In the genomic region with DNA sequence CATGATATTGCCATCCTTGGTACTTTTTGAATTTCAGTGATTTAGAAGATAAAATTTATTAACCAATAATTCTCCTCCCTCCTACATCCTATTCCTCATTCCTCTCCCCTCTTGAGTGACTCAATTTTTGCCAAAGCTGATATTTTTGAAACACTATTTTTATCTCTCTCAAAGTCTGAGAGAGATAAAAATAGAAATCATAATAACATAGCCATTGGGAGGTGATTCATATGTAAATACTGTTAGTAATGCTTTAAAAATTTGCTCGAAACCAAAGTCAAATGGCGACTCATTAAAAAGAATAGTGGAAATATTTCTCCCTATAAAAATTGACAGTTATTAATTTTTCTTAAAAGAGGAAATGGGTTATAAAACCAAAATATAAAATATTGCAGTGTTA, we compare ENCODE assay signal across 14 cellular contexts.
DNase-seq lines count a peak whose midpoint lies in the region; ATAC-seq, FAIRE-seq and TF ChIP-seq lines count a peak whose summit lies in the region.
"Had no signal": no experiment of that assay in that cellular context is flagged by ENCODE, and none has a peak within 500 bp of the region (broad histone marks: within the 10 kb centered on the region; RNA-seq: fewer than 3 reads in every experiment).

No MANE protein-coding gene starts in this region.

- H3K9ac ChIP-seq in K562 (ENCODE audit: insufficient read depth in 1 of 2, low read depth in 2 of 2, low read length in 2 of 2) (no peak overlapping the region), iPS-20b (ENCODE audit: low read depth, low read length) (0 out of 2 replicates have a peak overlapping the region, but pooled peaks have one; percentile 15)

- ATAC-seq in K562 (no peak), HG02798 (IDR thresholded peaks at IDR 0.05; ENCODE audit: poor library complexity, unreplicated experiment) (no peak), natural killer cell (no peak)
- ATAC-seq in activated CD8-positive, alpha-beta T cell treated with anti-CD3 and anti-CD28 coated beads for 36 hours: no peak

- no peak for FAIRE-seq in K562 (lab: Jason Lieb, UNC)

- no peaks in the 10 kb centered on the region for H3K9me1 ChIP-seq in K562 (ENCODE audit: control insufficient read depth, insufficient read depth, low read length)

- H3K4me1 ChIP-seq in K562 (replicated peaks in 1 of 2; ENCODE audit: control insufficient read depth in 2 of 2, insufficient read depth in 2 of 2, low read length in 2 of 2) (no peaks in the 10 kb centered on the region), iPS-20b (ENCODE audit: insufficient read depth, low read length) (peaks cover 4% of the 10 kb centered on the region; the same call in 1 of the 2 replicates)

- no peak for TF ChIP-seq POLR2A in K562 (conservative IDR thresholded peaks at IDR 0.05)

- no peak overlapping the region for H3K4me3 ChIP-seq in K562
- H3K4me3 ChIP-seq in iPS-20b (ENCODE audit: low read length): no peak overlapping the region
- H3K4me3 ChIP-seq: sigmoid colon, transverse colon had no signal

- H3K9me3 Mint-ChIP-seq in HFFc6 (no peaks in the 10 kb centered on the region), natural killer cell (no peaks in the 10 kb centered on the region)
- no peaks in the 10 kb centered on the region for H3K9me3 Mint-ChIP-seq in activated CD8-positive, alpha-beta T cell treated with anti-CD3 and anti-CD28 coated beads for 36 hours
- H3K9me3 Mint-ChIP-seq: activated naive CD4-positive, alpha-beta T cell treated with anti-CD3 and anti-CD28 coated beads, Interleukin-2, amount 10 ng/mL, durations not matched to agents 7 days and 5 days had no signal

- intact Hi-C loops in K562 (cut with micrococcal nuclease): no loop called here
- intact Hi-C loops in natural killer cell (cut with micrococcal nuclease): no loop called here
- intact Hi-C loops in activated CD8-positive, alpha-beta T cell treated with anti-CD3 and anti-CD28 coated beads for 36 hours (cut with micrococcal nuclease): no loop called here

- H3K36me3 Mint-ChIP-seq in HFFc6 (ENCODE audit: low read depth): no peaks in the 10 kb centered on the region; the same call in 1 of the 2 replicates
- no peaks in the 10 kb centered on the region for H3K36me3 Mint-ChIP-seq in natural killer cell
- H3K36me3 Mint-ChIP-seq in activated CD8-positive, alpha-beta T cell treated with anti-CD3 and anti-CD28 coated beads for 36 hours (ENCODE audit: low read depth): no peaks in the 10 kb centered on the region
- H3K36me3 Mint-ChIP-seq: activated naive CD4-positive, alpha-beta T cell treated with anti-CD3 and anti-CD28 coated beads, Interleukin-2, amount 10 ng/mL, durations not matched to agents 7 days and 5 days had no signal

- TF ChIP-seq CTCF in HFFc6 (IDR thresholded peaks at IDR 0.05) (no peak), K562 (IDR thresholded peaks at IDR 0.05 in 2 of 3, conservative IDR thresholded peaks at IDR 0.05 in 1 of 3; ENCODE audit: insufficient read depth in 2 of 3, low read depth in 1 of 3, low read length in 3 of 3) (no peak), natural killer cell (IDR thresholded peaks at IDR 0.05) (no peak)
- TF ChIP-seq CTCF in activated CD8-positive, alpha-beta T cell treated with anti-CD3 and anti-CD28 coated beads for 36 hours (IDR thresholded peaks at IDR 0.05): no peak

- TF ChIP-seq RAD21 in K562 (CRISPR knock-in tag; conservative IDR thresholded peaks at IDR 0.05 in 1 of 2, IDR thresholded peaks at IDR 0.05 in 1 of 2): no peak

- no peak overlapping the region for H2AFZ ChIP-seq in K562 (ENCODE audit: low read depth, low read length)

- POLR2A ChIA-PET in K562 (lab: Yijun Ruan, JAX): interaction anchor here (0.6 kb wide), 1 partner anchor 12 kb away, joined by 3 read pairs; no protein-coding TSS in a partner anchor
- POLR2A ChIA-PET in activated CD8-positive, alpha-beta T cell treated with anti-CD3 and anti-CD28 coated beads for 36 hours (lab: Charles Lee): no interaction called here

- H3K27me3 Mint-ChIP-seq in HFFc6 (ENCODE audit: insufficient read depth) (no peaks in the 10 kb centered on the region; the same call in 1 of the 2 replicates), natural killer cell (ENCODE audit: low read depth in 2 of 2) (no peaks in the 10 kb centered on the region)
- H3K27me3 Mint-ChIP-seq in activated CD8-positive, alpha-beta T cell treated with anti-CD3 and anti-CD28 coated beads for 36 hours: no peaks in the 10 kb centered on the region
- H3K27me3 Mint-ChIP-seq: activated naive CD4-positive, alpha-beta T cell treated with anti-CD3 and anti-CD28 coated beads, Interleukin-2, amount 10 ng/mL, durations not matched to agents 7 days and 5 days had no signal

- 9% methylated on average over 2 of the region's 2 CpGs for WGBS in K562 (ENCODE audit: insufficient coverage, low coverage, missing lambda C conversion rate)

- in situ Hi-C loops in K562 (cut with MboI): loop anchor here (10.0 kb wide), 2 partner anchors 865 to 1865 kb away; no protein-coding TSS in a partner anchor

- H3K9me3 ChIP-seq in K562 (replicated peaks; ENCODE audit: control insufficient read depth, insufficient read depth, low read depth, low read length): no peaks in the 10 kb centered on the region
- H3K9me3 ChIP-seq in iPS-20b (ENCODE audit: insufficient read depth, low read depth, low read length): no peaks in the 10 kb centered on the region
- H3K9me3 ChIP-seq: sigmoid colon, transverse colon had no signal

- H3K27me3 ChIP-seq in K562 (ENCODE audit: control insufficient read depth in 2 of 2, insufficient read depth in 2 of 2, low read length in 2 of 2): no peaks in the 10 kb centered on the region
- no peaks in the 10 kb centered on the region for H3K27me3 ChIP-seq in iPS-20b (ENCODE audit: insufficient read depth, low read length)
- H3K27me3 ChIP-seq: sigmoid colon, transverse colon had no signal

- no peaks in the 10 kb centered on the region for H3K79me2 ChIP-seq in K562 (ENCODE audit: control insufficient read depth, insufficient read depth, low read length)

- H3K27ac ChIP-seq in K562 (ENCODE audit: extremely low read depth, low read depth, low read length): no peak overlapping the region
- no peak overlapping the region for H3K27ac ChIP-seq in iPS-20b (ENCODE audit: low read length)
- H3K27ac ChIP-seq: transverse colon had no signal

- H3K4me3 Mint-ChIP-seq in HFFc6 (peak overlapping the region; percentile 16; the same call in 1 of the 2 replicates), natural killer cell (no peak overlapping the region)
- H3K4me3 Mint-ChIP-seq in activated CD8-positive, alpha-beta T cell treated with anti-CD3 and anti-CD28 coated beads for 36 hours: no peak overlapping the region
- H3K4me3 Mint-ChIP-seq: activated naive CD4-positive, alpha-beta T cell treated with anti-CD3 and anti-CD28 coated beads, Interleukin-2, amount 10 ng/mL, durations not matched to agents 7 days and 5 days had no signal

- no peaks in the 10 kb centered on the region for H4K20me1 ChIP-seq in K562 (replicated peaks; ENCODE audit: control insufficient read depth, insufficient read depth, low read length)

- H3K36me3 ChIP-seq in K562 (ENCODE audit: control insufficient read depth, insufficient read depth, low read length): no peaks in the 10 kb centered on the region
- peaks cover 7% of the 10 kb centered on the region; the same call in 1 of the 2 replicates for H3K36me3 ChIP-seq in iPS-20b (ENCODE audit: insufficient read depth, low read depth, low read length)
- H3K36me3 ChIP-seq: sigmoid colon had no signal

- H3K27ac Mint-ChIP-seq in HFFc6 (peak overlapping the region; percentile 26), natural killer cell (no peak overlapping the region)
- H3K27ac Mint-ChIP-seq in activated CD8-positive, alpha-beta T cell treated with anti-CD3 and anti-CD28 coated beads for 36 hours: no peak overlapping the region
- H3K27ac Mint-ChIP-seq: activated naive CD4-positive, alpha-beta T cell treated with anti-CD3 and anti-CD28 coated beads, Interleukin-2, amount 10 ng/mL, durations not matched to agents 7 days and 5 days had no signal

- TF ChIP-seq EP300 in K562 (IDR thresholded peaks at IDR 0.05; ENCODE audit: low read length): no peak

- H3K4me2 ChIP-seq in K562 (ENCODE audit: insufficient read depth, low read length): no peak overlapping the region

- no TSS peak for BruUV-seq in K562 (replicated peaks; lab: Mats Ljungman, UMichigan)

- H3K4me1 Mint-ChIP-seq in HFFc6 (ENCODE audit: low read depth) (peaks cover 46% of the 10 kb centered on the region), natural killer cell (no peaks in the 10 kb centered on the region)
- no peaks in the 10 kb centered on the region for H3K4me1 Mint-ChIP-seq in activated CD8-positive, alpha-beta T cell treated with anti-CD3 and anti-CD28 coated beads for 36 hours (ENCODE audit: low read depth)
- H3K4me1 Mint-ChIP-seq: activated naive CD4-positive, alpha-beta T cell treated with anti-CD3 and anti-CD28 coated beads, Interleukin-2, amount 10 ng/mL, durations not matched to agents 7 days and 5 days had no signal

- CTCF ChIA-PET in K562 (lab: Yijun Ruan, JAX; ENCODE audit: low intra/inter-chr PET ratio): no interaction called here
- CTCF ChIA-PET in activated CD8-positive, alpha-beta T cell treated with anti-CD3 and anti-CD28 coated beads for 36 hours (lab: Charles Lee): interaction anchor here (0.6 kb wide), 1 partner anchor 232 kb away, joined by 3 read pairs; no protein-coding TSS in a partner anchor

- DNase-seq in A172 (ENCODE audit: low spot score): peak; percentile 52
- DNase-seq in HFFc6: peak; percentile 70
- no peak for DNase-seq in K562 (ENCODE audit: extremely low read depth in 1 of 4, low spot score in 3 of 4)
- DNase-seq in C1 segment of cervical spinal cord (lab: John Stamatoyannopoulos, UW): no peak
- no peak for DNase-seq in natural killer cell
- no peak for DNase-seq in activated CD8-positive, alpha-beta T cell treated with anti-CD3 and anti-CD28 coated beads for 36 hours
- DNase-seq: activated naive CD4-positive, alpha-beta T cell treated with anti-CD3 and anti-CD28 coated beads, Interleukin-2, amount 10 ng/mL, durations not matched to agents 7 days and 5 days; effector CD8-positive, alpha-beta T cell; RPMI8226; sigmoid colon; T1000; transverse colon had no signal

TF ChIP-seq in K562, 482 proteins besides CTCF, POLR2A, EP300 and RAD21:
- no peak for TF ChIP-seq ZNF146 (CRISPR knock-in tag; IDR thresholded peaks at IDR 0.05; ENCODE audit: unreplicated experiment)
- no peak for TF ChIP-seq TBP (optimal IDR thresholded peaks at IDR 0.05; ENCODE audit: low read depth, low read length)
- TF ChIP-seq FOSL1 (tag; conservative IDR thresholded peaks at IDR 0.05): peak; percentile 49

Comparison
In these comparisons a context has a peak if more than half of its experiments do, and no peak if none do; other contexts are left out.
1. DNase-seq: peak in A172 (single experiment) and HFFc6 (single experiment); none in K562 (0 of 4), C1 segment of cervical spinal cord (0 of 14), natural killer cell (single experiment) and activated CD8-positive, alpha-beta T cell treated with anti-CD3 and anti-CD28 coated beads for 36 hours (single experiment).